ENCODE assay signal across 1 cellular context in the genomic region with DNA sequence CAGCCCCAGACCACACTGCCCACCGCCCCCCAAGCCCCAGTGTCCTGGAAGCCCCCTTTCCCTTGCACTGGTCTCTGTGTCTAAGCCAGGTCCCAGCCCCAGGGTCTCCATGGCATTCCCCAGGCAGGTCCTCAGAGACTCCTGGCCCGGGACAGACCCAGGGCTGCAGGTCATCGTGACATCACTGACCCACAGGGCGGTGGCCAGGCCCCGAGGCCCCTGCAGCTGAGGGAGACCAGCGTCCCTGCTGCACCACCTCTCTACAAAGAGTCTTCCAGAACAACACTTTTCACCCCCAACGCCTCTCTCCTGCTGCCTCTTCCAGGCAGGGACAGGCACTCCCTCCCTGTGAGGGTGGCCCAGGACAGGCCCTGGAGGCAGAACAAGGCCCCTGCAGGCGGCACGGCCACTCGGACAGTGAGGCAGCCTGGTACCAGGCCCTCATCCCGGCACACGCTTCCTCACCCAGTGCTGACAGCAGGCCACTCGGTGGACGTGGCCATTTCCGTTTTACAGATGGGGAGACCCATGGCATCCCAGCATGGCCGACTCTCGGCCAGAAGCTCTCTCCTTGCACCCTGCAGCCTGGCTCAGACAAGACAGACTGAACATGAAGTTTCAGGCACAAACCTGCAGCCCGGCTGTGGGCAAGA.
TF ChIP-seq lines count a peak whose summit lies in the region.

No MANE protein-coding gene starts in this region.

TF ChIP-seq in HCT116, 20 proteins besides CTCF, POLR2A, EP300 and RAD21 (continued from another document):
- TF ChIP-seq YY1 (IDR thresholded peaks at IDR 0.05; ENCODE audit: extremely low read depth, insufficient replicate concordance, low read depth, low read length) (no peak), ATF3 (IDR thresholded peaks at IDR 0.05) (no peak)
- TF ChIP-seq, protein P1, sequence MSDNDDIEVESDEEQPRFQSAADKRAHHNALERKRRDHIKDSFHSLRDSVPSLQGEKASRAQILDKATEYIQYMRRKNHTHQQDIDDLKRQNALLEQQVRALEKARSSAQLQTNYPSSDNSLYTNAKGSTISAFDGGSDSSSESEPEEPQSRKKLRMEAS (IDR thresholded peaks at IDR 0.05): no peak
